ENCODE assay signal across 17 cellular contexts in genomic region chr7:47516985-47517590, GRCh38.
DNase-seq lines count a peak whose midpoint lies in the region; ATAC-seq and TF ChIP-seq lines count a peak whose summit lies in the region.
"Had no signal": no experiment of that assay in that cellular context is flagged by ENCODE, and none has a peak within 500 bp of the region (broad histone marks: within the 10 kb centered on the region; RNA-seq: fewer than 3 reads in every experiment).

No MANE protein-coding gene starts in this region.

- no peak for TF ChIP-seq CTCF in astrocyte of the spinal cord (IDR thresholded peaks at IDR 0.05; ENCODE audit: low read depth, low read length)

- no peaks in the 10 kb centered on the region for H3K27me3 ChIP-seq in neuronal stem cell (ENCODE audit: control insufficient read depth in 3 of 3, insufficient read depth in 3 of 3, low read depth in 1 of 3, low read length in 3 of 3)
- H3K27me3 ChIP-seq: esophagus muscularis mucosa, uterus had no signal

- H3K9ac ChIP-seq in neuronal stem cell (ENCODE audit: low read depth, low read length, poor library complexity): no peak overlapping the region

- H3K4me1 ChIP-seq in neuronal stem cell (ENCODE audit: control insufficient read depth in 2 of 2, insufficient read depth in 1 of 2, low read depth in 1 of 2, low read length in 2 of 2): peaks cover 5 to 15% of the 10 kb centered on the region in 2 donors

- peaks cover 0 to 18% of the 10 kb centered on the region in 2 donors for H3K36me3 ChIP-seq in neuronal stem cell (replicated peaks in 1 of 2; ENCODE audit: control insufficient read depth in 2 of 2, insufficient read depth in 2 of 2, low read length in 2 of 2)
- H3K36me3 ChIP-seq: esophagus muscularis mucosa, uterus had no signal

- H4K91ac ChIP-seq in neuronal stem cell (ENCODE audit: low read depth, low read length, poor library complexity): no peak overlapping the region

- no peaks in the 10 kb centered on the region for H3K4me1 Mint-ChIP-seq in activated T-helper 1 cell treated with anti-CD3 and anti-CD28 coated beads, Interleukin-12 subunit alpha, Interleukin-12 subunit beta, Interleukin-2, Interleukin-4 antibody, amounts not matched to agents 30 ng/mL and 10 ng/mL and 1 ng/mL, durations not matched to agents 14 hours and 24 hours and 36 hours (ENCODE audit: low read depth)
- H3K4me1 Mint-ChIP-seq: activated naive CD8-positive, alpha-beta T cell treated with anti-CD3 and anti-CD28 coated beads, Interleukin-2, amount 10 ng/mL, durations not matched to agents 7 days and 5 days had no signal

- no peak overlapping the region for H2BK12ac ChIP-seq in neuronal stem cell (ENCODE audit: low read length)

- H3K23ac ChIP-seq in neuronal stem cell (ENCODE audit: low read depth, low read length, poor library complexity): no peak overlapping the region

- no peak overlapping the region for H2AK5ac ChIP-seq in neuronal stem cell (ENCODE audit: low read depth, low read length)

- peak; percentile 31 for DNase-seq in COLO668 (lab: John Stamatoyannopoulos, UW; ENCODE audit: unreplicated experiment)
- peak; percentile 83 for DNase-seq in NCI-H2029 treated with DMSO at 0.1 percent for 48 hours (lab: John Stamatoyannopoulos, UW)
- peak; percentile 72 for DNase-seq in astrocyte of the spinal cord (ENCODE audit: low read depth, low spot score)
- DNase-seq in neuronal stem cell (ENCODE audit: low spot score): no peak
- DNase-seq in SK-N-DZ (ENCODE audit: low spot score): no peak
- DNase-seq in substantia nigra (lab: John Stamatoyannopoulos, UW): no peak
- DNase-seq in activated T-helper 1 cell treated with anti-CD3 and anti-CD28 coated beads, Interleukin-12 subunit alpha, Interleukin-12 subunit beta, Interleukin-2, Interleukin-4 antibody, amounts not matched to agents 30 ng/mL and 10 ng/mL and 1 ng/mL, durations not matched to agents 14 hours and 24 hours and 36 hours (ENCODE audit: low spot score): no peak
- DNase-seq: activated naive CD8-positive, alpha-beta T cell treated with anti-CD3 and anti-CD28 coated beads, Interleukin-2, amount 10 ng/mL, durations not matched to agents 7 days and 5 days; cerebellar nuclear complex; DND-41; NCI-H1694; occipital lobe; uterus had no signal

- H3K36me3 Mint-ChIP-seq in activated T-helper 1 cell treated with anti-CD3 and anti-CD28 coated beads, Interleukin-12 subunit alpha, Interleukin-12 subunit beta, Interleukin-2, Interleukin-4 antibody, amounts not matched to agents 30 ng/mL and 10 ng/mL and 1 ng/mL, durations not matched to agents 14 hours and 24 hours and 36 hours (ENCODE audit: low read depth): no peaks in the 10 kb centered on the region
- H3K36me3 Mint-ChIP-seq: activated naive CD8-positive, alpha-beta T cell treated with anti-CD3 and anti-CD28 coated beads, Interleukin-2, amount 10 ng/mL, durations not matched to agents 7 days and 5 days; IgD-negative memory B cell; WTC11 had no signal

- no peak overlapping the region for H2BK120ac ChIP-seq in neuronal stem cell (ENCODE audit: low read depth, low read length)

- peaks cover 0 to 3% of the 10 kb centered on the region in 2 donors for H3K9me3 ChIP-seq in neuronal stem cell (replicated peaks in 1 of 2; ENCODE audit: control insufficient read depth in 2 of 2, insufficient read depth in 1 of 2, low read depth in 1 of 2, low read length in 2 of 2)
- H3K9me3 ChIP-seq: esophagus muscularis mucosa, uterus had no signal

- peaks cover 1% of the 10 kb centered on the region for H3K27me3 Mint-ChIP-seq in activated T-helper 1 cell treated with anti-CD3 and anti-CD28 coated beads, Interleukin-12 subunit alpha, Interleukin-12 subunit beta, Interleukin-2, Interleukin-4 antibody, amounts not matched to agents 30 ng/mL and 10 ng/mL and 1 ng/mL, durations not matched to agents 14 hours and 24 hours and 36 hours (ENCODE audit: insufficient read depth)
- H3K27me3 Mint-ChIP-seq: IgD-negative memory B cell had no signal

- H3K4me2 ChIP-seq in neuronal stem cell (ENCODE audit: insufficient read depth, low read length, poor library complexity, severe bottlenecking): no peak overlapping the region

- H2BK15ac ChIP-seq in neuronal stem cell (ENCODE audit: low read length): no peak overlapping the region

- H3K4ac ChIP-seq in neuronal stem cell (ENCODE audit: low read length): no peak overlapping the region

- H3K79me1 ChIP-seq in neuronal stem cell (ENCODE audit: low read depth, low read length): peaks cover 19% of the 10 kb centered on the region

- no peak overlapping the region for H3K4me3 Mint-ChIP-seq in activated T-helper 1 cell treated with anti-CD3 and anti-CD28 coated beads, Interleukin-12 subunit alpha, Interleukin-12 subunit beta, Interleukin-2, Interleukin-4 antibody, amounts not matched to agents 30 ng/mL and 10 ng/mL and 1 ng/mL, durations not matched to agents 14 hours and 24 hours and 36 hours
- H3K4me3 Mint-ChIP-seq: activated naive CD8-positive, alpha-beta T cell treated with anti-CD3 and anti-CD28 coated beads, Interleukin-2, amount 10 ng/mL, durations not matched to agents 7 days and 5 days; IgD-negative memory B cell; WTC11 had no signal

- H3K4me3 ChIP-seq in astrocyte of the spinal cord (ENCODE audit: low read depth, low read length) (no peak overlapping the region), neuronal stem cell (ENCODE audit: low read length in 2 of 2) (no peak overlapping the region)
- H3K4me3 ChIP-seq: esophagus muscularis mucosa, uterus had no signal

- H3K18ac ChIP-seq in neuronal stem cell (ENCODE audit: low read length): peak overlapping the region; percentile 11

- H3K27ac Mint-ChIP-seq in activated T-helper 1 cell treated with anti-CD3 and anti-CD28 coated beads, Interleukin-12 subunit alpha, Interleukin-12 subunit beta, Interleukin-2, Interleukin-4 antibody, amounts not matched to agents 30 ng/mL and 10 ng/mL and 1 ng/mL, durations not matched to agents 14 hours and 24 hours and 36 hours: no peak overlapping the region
- H3K27ac Mint-ChIP-seq: activated naive CD8-positive, alpha-beta T cell treated with anti-CD3 and anti-CD28 coated beads, Interleukin-2, amount 10 ng/mL, durations not matched to agents 7 days and 5 days; IgD-negative memory B cell; WTC11 had no signal

- H3K9me3 Mint-ChIP-seq in activated T-helper 1 cell treated with anti-CD3 and anti-CD28 coated beads, Interleukin-12 subunit alpha, Interleukin-12 subunit beta, Interleukin-2, Interleukin-4 antibody, amounts not matched to agents 30 ng/mL and 10 ng/mL and 1 ng/mL, durations not matched to agents 14 hours and 24 hours and 36 hours: no peaks in the 10 kb centered on the region
- H3K9me3 Mint-ChIP-seq: activated naive CD8-positive, alpha-beta T cell treated with anti-CD3 and anti-CD28 coated beads, Interleukin-2, amount 10 ng/mL, durations not matched to agents 7 days and 5 days; IgD-negative memory B cell; WTC11 had no signal

- no CpG with 5 or more reads among the region's 10 CpGs for WGBS in neuronal stem cell (ENCODE audit: extremely low coverage in 2 of 2, insufficient read length in 2 of 2, insufficient replicate concordance in 1 of 2), 2 donors

- H2BK5ac ChIP-seq in neuronal stem cell (ENCODE audit: low read length): no peak overlapping the region

- no peak overlapping the region for H3K14ac ChIP-seq in neuronal stem cell (ENCODE audit: low read length)

- in situ Hi-C loops in astrocyte of the spinal cord (cut with HindIII; ENCODE audit: low sequenced_read_pairs): no loop called here

- no peak overlapping the region for H3K27ac ChIP-seq in neuronal stem cell (replicated peaks; ENCODE audit: low read length)
- H3K27ac ChIP-seq in substantia nigra (ENCODE audit: low read depth, low read length, poor library complexity, severe bottlenecking): no peak overlapping the region
- H3K27ac ChIP-seq: esophagus muscularis mucosa had no signal

- no peak overlapping the region for H4K8ac ChIP-seq in neuronal stem cell (ENCODE audit: low read depth, low read length)

- ATAC-seq in HG02571 (IDR thresholded peaks at IDR 0.05; ENCODE audit: unreplicated experiment): no peak
- ATAC-seq: WTC11 had no signal

- intact Hi-C loops in activated T-helper 1 cell treated with anti-CD3 and anti-CD28 coated beads, Interleukin-12 subunit alpha, Interleukin-12 subunit beta, Interleukin-2, Interleukin-4 antibody, amounts not matched to agents 30 ng/mL and 10 ng/mL and 1 ng/mL, durations not matched to agents 14 hours and 24 hours and 36 hours (cut with micrococcal nuclease): no loop called here

- H2AFZ ChIP-seq in neuronal stem cell (ENCODE audit: low read length): no peak overlapping the region

Comparison
In these comparisons a context has a peak if more than half of its experiments do, and no peak if none do; other contexts are left out.
1. DNase-seq: peak in COLO668 (single experiment), NCI-H2029 treated with DMSO at 0.1 percent for 48 hours (single experiment) and astrocyte of the spinal cord (single experiment); none in neuronal stem cell (single experiment), SK-N-DZ (single experiment), substantia nigra (0 of 49) and activated T-helper 1 cell treated with anti-CD3 and anti-CD28 coated beads, Interleukin-12 subunit alpha, Interleukin-12 subunit beta, Interleukin-2, Interleukin-4 antibody, amounts not matched to agents 30 ng/mL and 10 ng/mL and 1 ng/mL, durations not matched to agents 14 hours and 24 hours and 36 hours (single experiment).